ENCODE assay signal across 15 cellular contexts in genomic region chr5:5615569-5615968, GRCh38.
"Had no signal": no experiment of that assay in that cellular context is flagged by ENCODE, and none has a peak within 500 bp of the region (broad histone marks: within the 10 kb centered on the region; RNA-seq: fewer than 3 reads in every experiment).

No MANE protein-coding gene starts in this region.

- H3K4me3 ChIP-seq: adrenal gland, breast epithelium, coronary artery, gastrocnemius medialis, left lung, tibial nerve, uterus had no signal

- ATAC-seq: gastrocnemius medialis; left lung; stimulated activated naive CD8-positive, alpha-beta T cell treated with anti-CD3 and anti-CD28 coated beads, Interleukin-15, Interleukin-2, amounts not matched to agents 100 U/mL and 50 U/mL, for 24 hours had no signal

- H3K36me3 ChIP-seq: adrenal gland, breast epithelium, gastrocnemius medialis, left lung, tibial nerve, uterus had no signal

- H3K27me3 ChIP-seq: adrenal gland, breast epithelium, gastrocnemius medialis, left lung, tibial nerve, uterus had no signal

- DNase-seq: activated CD4-positive, alpha-beta T cell treated with anti-CD3 and anti-CD28 coated beads, Interleukin-2, amount 50 U/mL, for 4 hours; activated gamma-delta T cell; gastrocnemius medialis; head of caudate nucleus; kidney; left lung; midbrain; nephron progenitor cell; nucleus accumbens; stimulated activated naive CD8-positive, alpha-beta T cell treated with anti-CD3 and anti-CD28 coated beads, Interleukin-15, Interleukin-2, amounts not matched to agents 100 U/mL and 50 U/mL, for 24 hours; uterus had no signal

- H3K27ac ChIP-seq: breast epithelium, coronary artery, gastrocnemius medialis, left lung, tibial nerve had no signal

- H3K9me3 ChIP-seq: adrenal gland, breast epithelium, gastrocnemius medialis, tibial nerve, uterus had no signal

- H3K4me1 ChIP-seq: breast epithelium, gastrocnemius medialis, left lung, tibial nerve, uterus had no signal
